In genomic region chr2:84647267-84647666, GRCh38 we compare ENCODE assay signal across 2 cellular contexts.
TF ChIP-seq lines count a peak whose summit lies in the region.

No MANE protein-coding gene starts in this region.

TF ChIP-seq in HEK293, 187 proteins besides CTCF, POLR2A, EP300 and RAD21:
- TF ChIP-seq ZNF560 (tag by site-specific recombination; IDR thresholded peaks at IDR 0.05; ENCODE audit: borderline replicate concordance) (no peak), ZNF501 (tag by site-specific recombination; IDR thresholded peaks at IDR 0.05) (no peak), OVOL3 (tag by site-specific recombination; IDR thresholded peaks at IDR 0.05) (no peak), SCRT2 (tag by site-specific recombination; IDR thresholded peaks at IDR 0.05) (0 out of 2 replicates have a peak, but pooled peaks have one; percentile 20)

TF ChIP-seq in endothelial cell of umbilical vein, 7 proteins besides CTCF, POLR2A, EP300 and RAD21:
- TF ChIP-seq JUN (IDR thresholded peaks at IDR 0.05; ENCODE audit: borderline replicate concordance, insufficient read depth, insufficient read length, low read depth) (no peak), MYC (IDR thresholded peaks at IDR 0.05; ENCODE audit: low read depth, low read length) (no peak), FOS (IDR thresholded peaks at IDR 0.05; ENCODE audit: borderline replicate concordance, insufficient read depth, low read length) (no peak), GATA2 (IDR thresholded peaks at IDR 0.05; ENCODE audit: insufficient read depth, insufficient read length, low read depth, low read length) (no peak), POLR2AphosphoS5 (IDR thresholded peaks at IDR 0.05; ENCODE audit: insufficient read depth, low read depth, low read length) (no peak), MAX (IDR thresholded peaks at IDR 0.05; ENCODE audit: insufficient read depth, insufficient read length) (no peak), EZH2 (IDR thresholded peaks at IDR 0.05; ENCODE audit: borderline replicate concordance, low read depth, low read length, severe bottlenecking) (no peak)
